In the genomic region with DNA sequence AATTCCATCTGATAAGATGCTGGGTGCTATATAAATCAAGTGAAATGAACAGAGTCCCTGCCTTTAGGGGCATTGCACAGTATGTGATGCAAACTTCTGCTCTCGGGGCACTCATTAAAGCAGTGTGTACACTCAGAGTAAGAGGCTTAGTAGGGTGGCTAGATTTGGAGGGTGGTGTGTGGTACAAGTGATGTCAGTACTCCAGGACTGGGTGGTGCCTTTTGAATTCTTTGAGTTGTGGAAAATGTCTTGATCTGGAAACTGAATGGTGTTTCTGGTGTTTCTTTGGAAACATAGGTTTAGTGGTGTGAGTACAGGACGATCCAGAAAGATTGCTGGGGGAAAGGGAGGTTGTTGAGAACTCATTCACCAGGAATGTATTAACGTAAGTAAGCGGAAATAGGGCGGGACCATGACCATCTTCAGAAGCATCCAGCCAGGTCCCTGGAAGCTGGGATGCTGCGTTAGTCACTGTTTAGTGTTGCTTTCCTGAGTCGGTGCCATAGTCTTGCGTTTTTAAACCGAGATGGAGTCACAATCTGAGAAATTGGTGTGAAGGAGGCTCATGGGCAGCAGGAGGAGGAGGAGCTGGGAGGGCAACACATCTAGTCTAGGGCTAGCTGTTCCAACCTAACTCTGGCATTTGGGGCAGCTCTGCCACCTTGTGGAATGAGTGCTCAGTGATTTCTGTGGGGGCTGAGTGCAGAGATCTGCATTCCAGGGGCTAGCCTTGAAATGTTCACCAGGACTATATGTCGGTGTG, we compare ENCODE assay signal across 1 cellular context.
TF ChIP-seq lines count a peak whose summit lies in the region.

No MANE protein-coding gene starts in this region.

TF ChIP-seq in HCT116, 20 proteins besides CTCF, POLR2A, EP300 and RAD21 (continued from another document):
- TF ChIP-seq SP1 (IDR thresholded peaks at IDR 0.05; ENCODE audit: low read depth): peak; percentile 43; the same call in 1 of the 2 replicates
- TF ChIP-seq, protein P1, sequence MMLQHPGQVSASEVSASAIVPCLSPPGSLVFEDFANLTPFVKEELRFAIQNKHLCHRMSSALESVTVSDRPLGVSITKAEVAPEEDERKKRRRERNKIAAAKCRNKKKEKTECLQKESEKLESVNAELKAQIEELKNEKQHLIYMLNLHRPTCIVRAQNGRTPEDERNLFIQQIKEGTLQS (IDR thresholded peaks at IDR 0.05): no peak
- TF ChIP-seq SRF (IDR thresholded peaks at IDR 0.05; ENCODE audit: low read depth): peak; percentile 86
- TF ChIP-seq EZH2phosphoT487 (IDR thresholded peaks at IDR 0.05; ENCODE audit: borderline replicate concordance): no peak
- TF ChIP-seq FOSL1 (IDR thresholded peaks at IDR 0.05; ENCODE audit: low read depth): peak; percentile 38
- TF ChIP-seq, protein P2, sequence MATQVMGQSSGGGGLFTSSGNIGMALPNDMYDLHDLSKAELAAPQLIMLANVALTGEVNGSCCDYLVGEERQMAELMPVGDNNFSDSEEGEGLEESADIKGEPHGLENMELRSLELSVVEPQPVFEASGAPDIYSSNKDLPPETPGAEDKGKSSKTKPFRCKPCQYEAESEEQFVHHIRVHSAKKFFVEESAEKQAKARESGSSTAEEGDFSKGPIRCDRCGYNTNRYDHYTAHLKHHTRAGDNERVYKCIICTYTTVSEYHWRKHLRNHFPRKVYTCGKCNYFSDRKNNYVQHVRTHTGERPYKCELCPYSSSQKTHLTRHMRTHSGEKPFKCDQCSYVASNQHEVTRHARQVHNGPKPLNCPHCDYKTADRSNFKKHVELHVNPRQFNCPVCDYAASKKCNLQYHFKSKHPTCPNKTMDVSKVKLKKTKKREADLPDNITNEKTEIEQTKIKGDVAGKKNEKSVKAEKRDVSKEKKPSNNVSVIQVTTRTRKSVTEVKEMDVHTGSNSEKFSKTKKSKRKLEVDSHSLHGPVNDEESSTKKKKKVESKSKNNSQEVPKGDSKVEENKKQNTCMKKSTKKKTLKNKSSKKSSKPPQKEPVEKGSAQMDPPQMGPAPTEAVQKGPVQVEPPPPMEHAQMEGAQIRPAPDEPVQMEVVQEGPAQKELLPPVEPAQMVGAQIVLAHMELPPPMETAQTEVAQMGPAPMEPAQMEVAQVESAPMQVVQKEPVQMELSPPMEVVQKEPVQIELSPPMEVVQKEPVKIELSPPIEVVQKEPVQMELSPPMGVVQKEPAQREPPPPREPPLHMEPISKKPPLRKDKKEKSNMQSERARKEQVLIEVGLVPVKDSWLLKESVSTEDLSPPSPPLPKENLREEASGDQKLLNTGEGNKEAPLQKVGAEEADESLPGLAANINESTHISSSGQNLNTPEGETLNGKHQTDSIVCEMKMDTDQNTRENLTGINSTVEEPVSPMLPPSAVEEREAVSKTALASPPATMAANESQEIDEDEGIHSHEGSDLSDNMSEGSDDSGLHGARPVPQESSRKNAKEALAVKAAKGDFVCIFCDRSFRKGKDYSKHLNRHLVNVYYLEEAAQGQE (IDR thresholded peaks at IDR 0.05; ENCODE audit: low read depth): no peak
- TF ChIP-seq EGR1 (IDR thresholded peaks at IDR 0.05; ENCODE audit: low read depth): no peak
- no peak for TF ChIP-seq ZNF274 (IDR thresholded peaks at IDR 0.05; ENCODE audit: low read depth, low read length)
- TF ChIP-seq TCF7L2 (IDR thresholded peaks at IDR 0.05; ENCODE audit: borderline replicate concordance, extremely low read depth, insufficient read depth, insufficient read length): no peak
- TF ChIP-seq EZH2 (IDR thresholded peaks at IDR 0.05): no peak
- 0 out of 2 replicates have a peak, but pooled peaks have one; percentile 12 for TF ChIP-seq CBX3 (IDR thresholded peaks at IDR 0.05; ENCODE audit: low read depth)
- no peak for TF ChIP-seq YY1 (IDR thresholded peaks at IDR 0.05; ENCODE audit: extremely low read depth, insufficient replicate concordance, low read depth, low read length)
- TF ChIP-seq JUND (IDR thresholded peaks at IDR 0.05): 0 out of 2 replicates have a peak, but pooled peaks have one; percentile 37
- TF ChIP-seq ZFX (IDR thresholded peaks at IDR 0.05): no peak
